In genomic region chr16:74735554-74735953, GRCh38 we compare ENCODE assay signal across 15 cellular contexts. TPM values are rescaled to one million over a fixed set of nuclear protein-coding genes. Genes with fewer than 3 reads are reported as not detected.
DNase-seq lines count a peak whose midpoint lies in the region; ATAC-seq and TF ChIP-seq lines count a peak whose summit lies in the region.
"Had no signal": no experiment of that assay in that cellular context is flagged by ENCODE, and none has a peak within 500 bp of the region (broad histone marks: within the 10 kb centered on the region; RNA-seq: fewer than 3 reads in every experiment).

No MANE protein-coding gene starts in this region.

- H3K4me3 ChIP-seq in mesenchymal stem cell (ENCODE audit: insufficient read depth in 1 of 2, low read depth in 1 of 2, low read length in 2 of 2) (no peak overlapping the region), tibial nerve (no peak overlapping the region)

- TF ChIP-seq POLR2A in tibial nerve (IDR thresholded peaks at IDR 0.05) (no peak), erythroblast (IDR thresholded peaks at IDR 0.05; ENCODE audit: low read length) (no peak)

- H3K9ac ChIP-seq in mesenchymal stem cell (ENCODE audit: low read length): no peak overlapping the region

- no peak overlapping the region for H2AFZ ChIP-seq in mesenchymal stem cell (ENCODE audit: low read depth, low read length)

- no peaks in the 10 kb centered on the region for H3K27me3 Mint-ChIP-seq in WTC11 (ENCODE audit: low read depth)

- POLR2A ChIA-PET in WTC11 (lab: Charles Lee): no interaction called here

- H3K4me1 Mint-ChIP-seq in WTC11: peaks cover 46% of the 10 kb centered on the region
- H3K4me1 Mint-ChIP-seq: CD14-positive monocyte had no signal

- no peak for ATAC-seq in WTC11
- ATAC-seq in HG03460 (IDR thresholded peaks at IDR 0.05; ENCODE audit: unreplicated experiment): no peak
- ATAC-seq: CD8-positive, alpha-beta T cell; HCT116 had no signal

- no peak overlapping the region for H3K4ac ChIP-seq in mesenchymal stem cell (ENCODE audit: low read depth in 1 of 2, low read length in 2 of 2)

- TF ChIP-seq CTCF in WTC11 (IDR thresholded peaks at IDR 0.05): no peak
- TF ChIP-seq CTCF in tibial nerve (IDR thresholded peaks at IDR 0.05): no peak

- no peaks in the 10 kb centered on the region for H3K9me3 ChIP-seq in mesenchymal stem cell (ENCODE audit: control insufficient read depth, low read length)
- no peaks in the 10 kb centered on the region for H3K9me3 ChIP-seq in tibial nerve

- no peaks in the 10 kb centered on the region for H3K36me3 Mint-ChIP-seq in WTC11
- H3K36me3 Mint-ChIP-seq: CD14-positive monocyte; CD8-positive, alpha-beta T cell had no signal

- no peak overlapping the region for H3K18ac ChIP-seq in mesenchymal stem cell (ENCODE audit: low read depth in 1 of 2, low read length in 2 of 2)

- H3K79me1 ChIP-seq in mesenchymal stem cell (replicated peaks; ENCODE audit: low read length, poor library complexity, severe bottlenecking): no peaks in the 10 kb centered on the region

- H3K23ac ChIP-seq in mesenchymal stem cell (ENCODE audit: low read length in 2 of 2): no peak overlapping the region

- H3K27me3 ChIP-seq in mesenchymal stem cell (ENCODE audit: control insufficient read depth in 1 of 2, insufficient read depth in 1 of 2, low read length in 2 of 2): peaks cover 0 to 36% of the 10 kb centered on the region in 2 experiments
- H3K27me3 ChIP-seq in tibial nerve: no peaks in the 10 kb centered on the region

- no peak overlapping the region for H2BK120ac ChIP-seq in mesenchymal stem cell (ENCODE audit: low read depth, low read length)

- no peak for TF ChIP-seq EP300 in tibial nerve (IDR thresholded peaks at IDR 0.05)

- DNase-seq in WTC11 (ENCODE audit: low spot score): no peak
- no peak for DNase-seq in mesenchymal stem cell
- no peak for DNase-seq in tibial nerve (ENCODE audit: low spot score in 2 of 2)
- DNase-seq in activated CD8-positive, alpha-beta memory T cell treated with anti-CD3 and anti-CD28 coated beads, Interleukin-2, amount 50 U/mL, for 48 hours: no peak
- no peak for DNase-seq in erythroblast (lab: John Stamatoyannopoulos, UW)
- DNase-seq: CD8-positive, alpha-beta T cell; COR-L47; DND-41; GDM1 had no signal

- no peak overlapping the region for H3K4me2 ChIP-seq in mesenchymal stem cell (ENCODE audit: low read length, poor library complexity, severe bottlenecking)

- peaks cover 38% of the 10 kb centered on the region for H3K4me1 ChIP-seq in mesenchymal stem cell (ENCODE audit: control insufficient read depth, insufficient read depth, low read depth, low read length)
- H3K4me1 ChIP-seq in tibial nerve: peaks cover 0 to 44% (median 2%) of the 10 kb centered on the region in 4 donors

- no peak overlapping the region for H2BK5ac ChIP-seq in mesenchymal stem cell (ENCODE audit: low read depth, low read length, poor library complexity, severe bottlenecking)

- peak overlapping the region; percentile 56 for H2AK5ac ChIP-seq in mesenchymal stem cell (ENCODE audit: low read length, severe bottlenecking)

- no peaks in the 10 kb centered on the region for H3K9me3 Mint-ChIP-seq in WTC11
- H3K9me3 Mint-ChIP-seq: CD14-positive monocyte; CD8-positive, alpha-beta T cell had no signal

- H3K4me3 Mint-ChIP-seq in WTC11: no peak overlapping the region
- H3K4me3 Mint-ChIP-seq: CD14-positive monocyte; CD8-positive, alpha-beta T cell had no signal

- H3K14ac ChIP-seq in mesenchymal stem cell (ENCODE audit: low read length in 2 of 2): no peak overlapping the region

- WGBS in mesenchymal stem cell: 100% methylated on average over 2 of the region's 3 CpGs
- 80 to 100% methylated on average over 1 to 3 of the region's 3 CpGs for whole genome bisulfite sequencing in tibial nerve, 2 donors

- no peak overlapping the region for H4K8ac ChIP-seq in mesenchymal stem cell (ENCODE audit: low read length)

- H2BK12ac ChIP-seq in mesenchymal stem cell (ENCODE audit: low read length in 2 of 2): no peak overlapping the region

- H3K27ac ChIP-seq in cingulate gyrus (ENCODE audit: low read depth, low read length) (peak overlapping the region; percentile 75), mesenchymal stem cell (ENCODE audit: low read length, poor library complexity, severe bottlenecking) (no peak overlapping the region), tibial nerve (peak overlapping the region in 3 of 4 donors; percentile 53 to 93 (median 58))

- H4K91ac ChIP-seq in mesenchymal stem cell (ENCODE audit: low read length): no peak overlapping the region

- CTCF ChIA-PET in WTC11 (lab: Charles Lee): interaction anchor here (0.6 to 1.7 kb wide), 3 partner anchors 20 to 78 kb away, joined by 3 to 4 read pairs (median 4); no protein-coding TSS in a partner anchor

- H3K36me3 ChIP-seq in mesenchymal stem cell (ENCODE audit: control insufficient read depth in 1 of 2, insufficient read depth in 2 of 2, low read depth in 1 of 2, low read length in 2 of 2): no peaks in the 10 kb centered on the region
- no peaks in the 10 kb centered on the region for H3K36me3 ChIP-seq in tibial nerve

- H3K27ac Mint-ChIP-seq in WTC11: no peak overlapping the region
- H3K27ac Mint-ChIP-seq: CD14-positive monocyte; CD8-positive, alpha-beta T cell had no signal

- no peak overlapping the region for H2BK15ac ChIP-seq in mesenchymal stem cell (ENCODE audit: low read depth, poor library complexity, severe bottlenecking)

TF ChIP-seq in WTC11, 78 proteins besides CTCF, POLR2A, EP300 and RAD21:
- TF ChIP-seq GABPB1 (CRISPR knock-in tag; IDR thresholded peaks at IDR 0.05) (no peak), ZNF121 (CRISPR knock-in tag; IDR thresholded peaks at IDR 0.05) (peak; percentile 79; the same call in 1 of the 2 replicates), GTF2I (CRISPR knock-in tag; conservative IDR thresholded peaks at IDR 0.05) (no peak), JAZF1 (CRISPR knock-in tag; IDR thresholded peaks at IDR 0.05) (no peak)
- TF ChIP-seq, protein P1, sequence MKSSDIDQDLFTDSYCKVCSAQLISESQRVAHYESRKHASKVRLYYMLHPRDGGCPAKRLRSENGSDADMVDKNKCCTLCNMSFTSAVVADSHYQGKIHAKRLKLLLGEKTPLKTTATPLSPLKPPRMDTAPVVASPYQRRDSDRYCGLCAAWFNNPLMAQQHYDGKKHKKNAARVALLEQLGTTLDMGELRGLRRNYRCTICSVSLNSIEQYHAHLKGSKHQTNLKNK (CRISPR knock-in tag; IDR thresholded peaks at IDR 0.05): no peak

RNA-seq across cellular contexts. Expression of gene MLKL, which starts 34.9 kb away (rescaled TPM):
- total RNA-seq in WTC11 (2021) (4.3 to 5.0 TPM (median 4.4 TPM) in 3 replicates), tibial nerve (10 to 100 TPM in 2 of 4 donors, 1 to 10 TPM in 2; 4.8 to 22.8 (median 10.2) TPM)
- 7.4 TPM for polyA plus RNA-seq in mesenchymal stem cell (2013, experiment 1 of 2)
- 7.1 TPM for polyA plus RNA-seq in mesenchymal stem cell (2013, experiment 2 of 2)

RNA-seq across cellular contexts. Expression of gene FA2H, which starts 39.1 kb away (rescaled TPM):
- total RNA-seq in WTC11 (2021): 6.0 to 10.9 TPM (median 6.6 TPM) in 3 replicates
- polyA plus RNA-seq in mesenchymal stem cell (2013, experiment 1 of 2): not detected
- not detected for polyA plus RNA-seq in mesenchymal stem cell (2013, experiment 2 of 2)
- 10 to 100 TPM; 11.9 to 31.6 (median 21.6) TPM for total RNA-seq in tibial nerve
- total RNA-seq: A673; CD8-positive, alpha-beta T cell had no signal
- polyA plus RNA-seq: BJ, CD14-positive monocyte had no signal
